1 cellular context compared by ENCODE assay signal in the genomic region with DNA sequence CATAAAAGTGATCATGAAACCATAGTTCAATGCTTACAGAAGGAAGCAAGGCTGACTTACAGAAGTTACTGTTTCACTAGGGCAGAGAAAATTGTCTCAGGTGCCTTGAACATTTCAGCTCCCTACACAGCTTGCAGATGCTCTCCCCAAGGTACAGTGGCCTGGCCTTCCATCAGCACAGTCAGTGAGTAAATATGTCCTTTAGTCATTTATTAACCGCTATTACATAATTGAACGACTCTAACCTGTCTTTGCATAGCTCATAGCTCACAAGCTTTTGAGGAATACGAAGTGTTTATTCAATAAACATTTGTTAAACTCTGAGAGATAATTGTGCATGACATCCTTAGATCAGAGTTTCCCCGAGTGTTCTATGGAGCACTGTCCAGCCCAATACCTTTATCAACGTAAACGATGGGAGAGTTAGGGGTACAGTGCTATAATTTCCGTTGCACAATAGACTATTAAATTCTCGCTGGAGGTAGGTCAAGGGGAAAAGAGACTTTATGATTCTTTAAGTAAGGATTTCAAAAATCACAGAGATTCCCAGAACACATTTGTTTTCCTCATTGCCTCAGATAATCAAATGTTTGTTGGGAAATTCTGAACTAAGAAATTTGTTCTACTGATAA.
TF ChIP-seq lines count a peak whose summit lies in the region.

No MANE protein-coding gene starts in this region.

TF ChIP-seq in HepG2, 621 proteins besides CTCF, POLR2A, EP300 and RAD21 (continued from another document and continues in another):
- TF ChIP-seq DMAP1 (CRISPR knock-in tag; IDR thresholded peaks at IDR 0.05) (no peak), SKI (IDR thresholded peaks at IDR 0.05; ENCODE audit: partially characterized antibody) (peak; percentile 87), ZNF883 (CRISPR knock-in tag; IDR thresholded peaks at IDR 0.05; ENCODE audit: not compliant biosample characterization) (no peak), ZNF510 (CRISPR knock-in tag; IDR thresholded peaks at IDR 0.05; ENCODE audit: low read depth) (no peak), KLF12 (CRISPR knock-in tag; IDR thresholded peaks at IDR 0.05; ENCODE audit: borderline replicate concordance) (no peak), REL (CRISPR knock-in tag; conservative IDR thresholded peaks at IDR 0.05) (no peak), NFE2 (CRISPR knock-in tag; IDR thresholded peaks at IDR 0.05) (no peak), MAF1 (CRISPR knock-in tag; IDR thresholded peaks at IDR 0.05; ENCODE audit: borderline replicate concordance) (no peak), CREB1 (IDR thresholded peaks at IDR 0.05) (no peak), CREB1 (CRISPR knock-in tag; IDR thresholded peaks at IDR 0.05) (peak; percentile 72), NCOR1 (IDR thresholded peaks at IDR 0.05; ENCODE audit: borderline replicate concordance, low read length) (peak; percentile 72; the same call in 1 of the 2 replicates), POLR2AphosphoS5 (IDR thresholded peaks at IDR 0.05; ENCODE audit: low read depth, low read length) (no peak), SMARCC2 (IDR thresholded peaks at IDR 0.05) (no peak), NAIF1 (CRISPR knock-in tag; IDR thresholded peaks at IDR 0.05; ENCODE audit: borderline replicate concordance) (no peak), ZNF430 (CRISPR knock-in tag; IDR thresholded peaks at IDR 0.05) (no peak), GPN1 (CRISPR knock-in tag; IDR thresholded peaks at IDR 0.05; ENCODE audit: borderline replicate concordance) (no peak), ZNF572 (CRISPR knock-in tag; IDR thresholded peaks at IDR 0.05) (no peak), RAD51 (IDR thresholded peaks at IDR 0.05; ENCODE audit: borderline replicate concordance) (no peak), PHF5A (CRISPR knock-in tag; IDR thresholded peaks at IDR 0.05; ENCODE audit: low read depth, unreplicated experiment) (no peak), EED (CRISPR knock-in tag; IDR thresholded peaks at IDR 0.05) (no peak), FOXP1 (IDR thresholded peaks at IDR 0.05) (no peak), FOXP1 (CRISPR knock-in tag; IDR thresholded peaks at IDR 0.05) (peak; percentile 96), ZNF83 (CRISPR knock-in tag; IDR thresholded peaks at IDR 0.05; ENCODE audit: borderline replicate concordance) (no peak), KLF6 (CRISPR knock-in tag; IDR thresholded peaks at IDR 0.05) (peak; percentile 22; the same call in 1 of the 2 replicates), SMAD1 (CRISPR knock-in tag; IDR thresholded peaks at IDR 0.05; ENCODE audit: borderline replicate concordance, low read depth) (no peak), ZNF558 (CRISPR knock-in tag; IDR thresholded peaks at IDR 0.05; ENCODE audit: borderline replicate concordance) (no peak), ZBTB3 (CRISPR knock-in tag; IDR thresholded peaks at IDR 0.05; ENCODE audit: borderline replicate concordance, low read depth) (no peak), ATF1 (CRISPR knock-in tag; IDR thresholded peaks at IDR 0.05) (no peak; the same call in 1 of the 2 replicates), BORCS8-MEF2B (CRISPR knock-in tag; IDR thresholded peaks at IDR 0.05) (no peak)
- TF ChIP-seq, protein P1, sequence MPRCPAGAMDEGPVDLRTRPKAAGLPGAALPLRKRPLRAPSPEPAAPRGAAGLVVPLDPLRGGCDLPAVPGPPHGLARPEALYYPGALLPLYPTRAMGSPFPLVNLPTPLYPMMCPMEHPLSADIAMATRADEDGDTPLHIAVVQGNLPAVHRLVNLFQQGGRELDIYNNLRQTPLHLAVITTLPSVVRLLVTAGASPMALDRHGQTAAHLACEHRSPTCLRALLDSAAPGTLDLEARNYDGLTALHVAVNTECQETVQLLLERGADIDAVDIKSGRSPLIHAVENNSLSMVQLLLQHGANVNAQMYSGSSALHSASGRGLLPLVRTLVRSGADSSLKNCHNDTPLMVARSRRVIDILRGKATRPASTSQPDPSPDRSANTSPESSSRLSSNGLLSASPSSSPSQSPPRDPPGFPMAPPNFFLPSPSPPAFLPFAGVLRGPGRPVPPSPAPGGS (CRISPR knock-in tag; IDR thresholded peaks at IDR 0.05) = no peak
- TF ChIP-seq, protein P2, sequence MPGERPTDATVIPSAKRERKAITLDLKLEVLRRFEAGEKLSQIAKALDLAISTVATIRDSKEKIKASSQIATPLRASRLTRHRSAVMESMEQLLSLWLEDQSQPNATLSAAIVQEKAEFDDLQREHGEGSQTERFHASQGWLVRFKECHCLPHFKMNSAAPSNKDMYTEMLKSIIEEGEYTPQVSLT (CRISPR knock-in tag; IDR thresholded peaks at IDR 0.05; ENCODE audit: borderline replicate concordance, low read depth) = no peak
- TF ChIP-seq, protein P3, sequence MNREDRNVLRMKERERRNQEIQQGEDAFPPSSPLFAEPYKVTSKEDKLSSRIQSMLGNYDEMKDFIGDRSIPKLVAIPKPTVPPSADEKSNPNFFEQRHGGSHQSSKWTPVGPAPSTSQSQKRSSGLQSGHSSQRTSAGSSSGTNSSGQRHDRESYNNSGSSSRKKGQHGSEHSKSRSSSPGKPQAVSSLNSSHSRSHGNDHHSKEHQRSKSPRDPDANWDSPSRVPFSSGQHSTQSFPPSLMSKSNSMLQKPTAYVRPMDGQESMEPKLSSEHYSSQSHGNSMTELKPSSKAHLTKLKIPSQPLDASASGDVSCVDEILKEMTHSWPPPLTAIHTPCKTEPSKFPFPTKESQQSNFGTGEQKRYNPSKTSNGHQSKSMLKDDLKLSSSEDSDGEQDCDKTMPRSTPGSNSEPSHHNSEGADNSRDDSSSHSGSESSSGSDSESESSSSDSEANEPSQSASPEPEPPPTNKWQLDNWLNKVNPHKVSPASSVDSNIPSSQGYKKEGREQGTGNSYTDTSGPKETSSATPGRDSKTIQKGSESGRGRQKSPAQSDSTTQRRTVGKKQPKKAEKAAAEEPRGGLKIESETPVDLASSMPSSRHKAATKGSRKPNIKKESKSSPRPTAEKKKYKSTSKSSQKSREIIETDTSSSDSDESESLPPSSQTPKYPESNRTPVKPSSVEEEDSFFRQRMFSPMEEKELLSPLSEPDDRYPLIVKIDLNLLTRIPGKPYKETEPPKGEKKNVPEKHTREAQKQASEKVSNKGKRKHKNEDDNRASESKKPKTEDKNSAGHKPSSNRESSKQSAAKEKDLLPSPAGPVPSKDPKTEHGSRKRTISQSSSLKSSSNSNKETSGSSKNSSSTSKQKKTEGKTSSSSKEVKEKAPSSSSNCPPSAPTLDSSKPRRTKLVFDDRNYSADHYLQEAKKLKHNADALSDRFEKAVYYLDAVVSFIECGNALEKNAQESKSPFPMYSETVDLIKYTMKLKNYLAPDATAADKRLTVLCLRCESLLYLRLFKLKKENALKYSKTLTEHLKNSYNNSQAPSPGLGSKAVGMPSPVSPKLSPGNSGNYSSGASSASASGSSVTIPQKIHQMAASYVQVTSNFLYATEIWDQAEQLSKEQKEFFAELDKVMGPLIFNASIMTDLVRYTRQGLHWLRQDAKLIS (CRISPR knock-in tag; IDR thresholded peaks at IDR 0.05) = no peak
- TF ChIP-seq, protein P4, sequence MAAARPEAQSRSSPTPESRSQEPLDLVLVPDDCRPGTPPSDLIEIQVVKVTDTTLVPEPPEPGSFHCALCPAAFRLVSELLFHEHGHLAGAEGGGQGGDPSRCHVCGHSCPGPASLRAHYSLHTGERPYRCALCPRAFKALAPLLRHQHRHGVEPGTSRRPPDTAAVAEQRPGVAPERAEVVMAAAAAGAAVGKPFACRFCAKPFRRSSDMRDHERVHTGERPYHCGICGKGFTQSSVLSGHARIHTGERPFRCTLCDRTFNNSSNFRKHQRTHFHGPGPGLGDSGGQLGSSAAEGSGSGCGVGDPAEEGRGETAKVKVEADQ (CRISPR knock-in tag; IDR thresholded peaks at IDR 0.05; ENCODE audit: borderline replicate concordance) = no peak
- TF ChIP-seq, protein P5, sequence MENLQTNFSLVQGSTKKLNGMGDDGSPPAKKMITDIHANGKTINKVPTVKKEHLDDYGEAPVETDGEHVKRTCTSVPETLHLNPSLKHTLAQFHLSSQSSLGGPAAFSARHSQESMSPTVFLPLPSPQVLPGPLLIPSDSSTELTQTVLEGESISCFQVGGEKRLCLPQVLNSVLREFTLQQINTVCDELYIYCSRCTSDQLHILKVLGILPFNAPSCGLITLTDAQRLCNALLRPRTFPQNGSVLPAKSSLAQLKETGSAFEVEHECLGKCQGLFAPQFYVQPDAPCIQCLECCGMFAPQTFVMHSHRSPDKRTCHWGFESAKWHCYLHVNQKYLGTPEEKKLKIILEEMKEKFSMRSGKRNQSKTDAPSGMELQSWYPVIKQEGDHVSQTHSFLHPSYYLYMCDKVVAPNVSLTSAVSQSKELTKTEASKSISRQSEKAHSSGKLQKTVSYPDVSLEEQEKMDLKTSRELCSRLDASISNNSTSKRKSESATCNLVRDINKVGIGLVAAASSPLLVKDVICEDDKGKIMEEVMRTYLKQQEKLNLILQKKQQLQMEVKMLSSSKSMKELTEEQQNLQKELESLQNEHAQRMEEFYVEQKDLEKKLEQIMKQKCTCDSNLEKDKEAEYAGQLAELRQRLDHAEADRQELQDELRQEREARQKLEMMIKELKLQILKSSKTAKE (CRISPR knock-in tag; IDR thresholded peaks at IDR 0.05; ENCODE audit: borderline replicate concordance) = peak; percentile 84
- TF ChIP-seq, protein P6, sequence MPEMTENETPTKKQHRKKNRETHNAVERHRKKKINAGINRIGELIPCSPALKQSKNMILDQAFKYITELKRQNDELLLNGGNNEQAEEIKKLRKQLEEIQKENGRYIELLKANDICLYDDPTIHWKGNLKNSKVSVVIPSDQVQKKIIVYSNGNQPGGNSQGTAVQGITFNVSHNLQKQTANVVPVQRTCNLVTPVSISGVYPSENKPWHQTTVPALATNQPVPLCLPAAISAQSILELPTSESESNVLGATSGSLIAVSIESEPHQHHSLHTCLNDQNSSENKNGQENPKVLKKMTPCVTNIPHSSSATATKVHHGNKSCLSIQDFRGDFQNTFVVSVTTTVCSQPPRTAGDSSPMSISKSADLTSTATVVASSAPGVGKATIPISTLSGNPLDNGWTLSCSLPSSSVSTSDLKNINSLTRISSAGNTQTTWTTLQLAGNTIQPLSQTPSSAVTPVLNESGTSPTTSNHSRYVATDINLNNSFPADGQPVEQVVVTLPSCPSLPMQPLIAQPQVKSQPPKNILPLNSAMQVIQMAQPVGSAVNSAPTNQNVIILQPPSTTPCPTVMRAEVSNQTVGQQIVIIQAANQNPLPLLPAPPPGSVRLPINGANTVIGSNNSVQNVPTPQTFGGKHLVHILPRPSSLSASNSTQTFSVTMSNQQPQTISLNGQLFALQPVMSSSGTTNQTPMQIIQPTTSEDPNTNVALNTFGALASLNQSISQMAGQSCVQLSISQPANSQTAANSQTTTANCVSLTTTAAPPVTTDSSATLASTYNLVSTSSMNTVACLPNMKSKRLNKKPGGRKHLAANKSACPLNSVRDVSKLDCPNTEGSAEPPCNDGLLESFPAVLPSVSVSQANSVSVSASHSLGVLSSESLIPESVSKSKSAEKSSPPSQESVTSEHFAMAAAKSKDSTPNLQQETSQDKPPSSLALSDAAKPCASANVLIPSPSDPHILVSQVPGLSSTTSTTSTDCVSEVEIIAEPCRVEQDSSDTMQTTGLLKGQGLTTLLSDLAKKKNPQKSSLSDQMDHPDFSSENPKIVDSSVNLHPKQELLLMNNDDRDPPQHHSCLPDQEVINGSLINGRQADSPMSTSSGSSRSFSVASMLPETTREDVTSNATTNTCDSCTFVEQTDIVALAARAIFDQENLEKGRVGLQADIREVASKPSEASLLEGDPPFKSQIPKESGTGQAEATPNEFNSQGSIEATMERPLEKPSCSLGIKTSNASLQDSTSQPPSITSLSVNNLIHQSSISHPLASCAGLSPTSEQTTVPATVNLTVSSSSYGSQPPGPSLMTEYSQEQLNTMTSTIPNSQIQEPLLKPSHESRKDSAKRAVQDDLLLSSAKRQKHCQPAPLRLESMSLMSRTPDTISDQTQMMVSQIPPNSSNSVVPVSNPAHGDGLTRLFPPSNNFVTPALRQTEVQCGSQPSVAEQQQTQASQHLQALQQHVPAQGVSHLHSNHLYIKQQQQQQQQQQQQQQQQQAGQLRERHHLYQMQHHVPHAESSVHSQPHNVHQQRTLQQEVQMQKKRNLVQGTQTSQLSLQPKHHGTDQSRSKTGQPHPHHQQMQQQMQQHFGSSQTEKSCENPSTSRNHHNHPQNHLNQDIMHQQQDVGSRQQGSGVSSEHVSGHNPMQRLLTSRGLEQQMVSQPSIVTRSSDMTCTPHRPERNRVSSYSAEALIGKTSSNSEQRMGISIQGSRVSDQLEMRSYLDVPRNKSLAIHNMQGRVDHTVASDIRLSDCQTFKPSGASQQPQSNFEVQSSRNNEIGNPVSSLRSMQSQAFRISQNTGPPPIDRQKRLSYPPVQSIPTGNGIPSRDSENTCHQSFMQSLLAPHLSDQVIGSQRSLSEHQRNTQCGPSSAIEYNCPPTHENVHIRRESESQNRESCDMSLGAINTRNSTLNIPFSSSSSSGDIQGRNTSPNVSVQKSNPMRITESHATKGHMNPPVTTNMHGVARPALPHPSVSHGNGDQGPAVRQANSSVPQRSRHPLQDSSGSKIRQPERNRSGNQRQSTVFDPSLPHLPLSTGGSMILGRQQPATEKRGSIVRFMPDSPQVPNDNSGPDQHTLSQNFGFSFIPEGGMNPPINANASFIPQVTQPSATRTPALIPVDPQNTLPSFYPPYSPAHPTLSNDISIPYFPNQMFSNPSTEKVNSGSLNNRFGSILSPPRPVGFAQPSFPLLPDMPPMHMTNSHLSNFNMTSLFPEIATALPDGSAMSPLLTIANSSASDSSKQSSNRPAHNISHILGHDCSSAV (CRISPR knock-in tag; IDR thresholded peaks at IDR 0.05; ENCODE audit: borderline replicate concordance) = no peak
- TF ChIP-seq, protein P7, sequence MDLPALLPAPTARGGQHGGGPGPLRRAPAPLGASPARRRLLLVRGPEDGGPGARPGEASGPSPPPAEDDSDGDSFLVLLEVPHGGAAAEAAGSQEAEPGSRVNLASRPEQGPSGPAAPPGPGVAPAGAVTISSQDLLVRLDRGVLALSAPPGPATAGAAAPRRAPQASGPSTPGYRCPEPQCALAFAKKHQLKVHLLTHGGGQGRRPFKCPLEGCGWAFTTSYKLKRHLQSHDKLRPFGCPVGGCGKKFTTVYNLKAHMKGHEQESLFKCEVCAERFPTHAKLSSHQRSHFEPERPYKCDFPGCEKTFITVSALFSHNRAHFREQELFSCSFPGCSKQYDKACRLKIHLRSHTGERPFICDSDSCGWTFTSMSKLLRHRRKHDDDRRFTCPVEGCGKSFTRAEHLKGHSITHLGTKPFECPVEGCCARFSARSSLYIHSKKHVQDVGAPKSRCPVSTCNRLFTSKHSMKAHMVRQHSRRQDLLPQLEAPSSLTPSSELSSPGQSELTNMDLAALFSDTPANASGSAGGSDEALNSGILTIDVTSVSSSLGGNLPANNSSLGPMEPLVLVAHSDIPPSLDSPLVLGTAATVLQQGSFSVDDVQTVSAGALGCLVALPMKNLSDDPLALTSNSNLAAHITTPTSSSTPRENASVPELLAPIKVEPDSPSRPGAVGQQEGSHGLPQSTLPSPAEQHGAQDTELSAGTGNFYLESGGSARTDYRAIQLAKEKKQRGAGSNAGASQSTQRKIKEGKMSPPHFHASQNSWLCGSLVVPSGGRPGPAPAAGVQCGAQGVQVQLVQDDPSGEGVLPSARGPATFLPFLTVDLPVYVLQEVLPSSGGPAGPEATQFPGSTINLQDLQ (CRISPR knock-in tag; IDR thresholded peaks at IDR 0.05) = no peak
- TF ChIP-seq, protein P8, sequence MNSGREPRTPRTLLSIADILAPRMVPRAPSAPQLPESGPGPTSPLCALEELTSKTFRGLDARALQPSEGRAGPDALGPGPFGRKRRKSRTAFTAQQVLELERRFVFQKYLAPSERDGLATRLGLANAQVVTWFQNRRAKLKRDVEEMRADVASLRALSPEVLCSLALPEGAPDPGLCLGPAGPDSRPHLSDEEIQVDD (CRISPR knock-in tag; IDR thresholded peaks at IDR 0.05; ENCODE audit: borderline replicate concordance) = no peak
